ENCODE assay signal across 11 cellular contexts in the genomic region with DNA sequence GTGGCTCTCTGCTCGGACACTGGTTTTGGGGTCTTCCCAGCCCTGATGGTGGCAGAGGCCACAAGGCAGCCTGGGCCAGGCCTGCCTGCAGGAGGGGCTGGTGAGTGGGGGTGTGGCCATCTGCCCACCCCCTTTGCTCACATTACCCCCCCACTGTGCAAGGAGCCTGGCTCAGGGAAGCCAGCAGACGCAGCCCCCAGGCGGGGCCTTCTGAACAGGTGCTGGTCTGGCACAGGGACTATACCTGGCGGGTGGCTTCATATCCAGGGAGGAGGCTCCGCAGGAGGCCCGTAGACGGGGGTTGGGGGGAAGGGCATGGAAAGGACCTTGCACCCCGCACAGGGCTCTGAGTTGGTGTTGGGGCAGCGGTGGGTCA. TPM values are rescaled to one million over a fixed set of nuclear protein-coding genes. Genes with fewer than 3 reads are reported as not detected.
DNase-seq lines count a peak whose midpoint lies in the region; ATAC-seq, FAIRE-seq and TF ChIP-seq lines count a peak whose summit lies in the region.
"Had no signal": no experiment of that assay in that cellular context is flagged by ENCODE, and none has a peak within 500 bp of the region (broad histone marks: within the 10 kb centered on the region; RNA-seq: fewer than 3 reads in every experiment).

No MANE protein-coding gene starts in this region.

- peak overlapping the region; percentile 5 to 62; a peak in 4 of 6 replicates for H3K27ac ChIP-seq in A549
- no peak overlapping the region for H3K27ac ChIP-seq in BLaER1 treated with 17β-estradiol and CSF1 and Interleukin-3, amounts not matched to agents 10 nM and 100 nM
- no peak overlapping the region for H3K27ac ChIP-seq in brain microvascular endothelial cell
- no peak overlapping the region for H3K27ac ChIP-seq in mesendoderm (ENCODE audit: low read depth, low read length)
- H3K27ac ChIP-seq: RWPE1, SJCRH30 had no signal

- no peaks in the 10 kb centered on the region for H3K27me3 ChIP-seq in BLaER1 treated with 17β-estradiol and CSF1 and Interleukin-3, amounts not matched to agents 10 nM and 100 nM
- H3K27me3 ChIP-seq in brain microvascular endothelial cell (replicated peaks): no peaks in the 10 kb centered on the region
- no peaks in the 10 kb centered on the region for H3K27me3 ChIP-seq in mesendoderm (ENCODE audit: insufficient read depth, low read length, poor library complexity)

- no peak for TF ChIP-seq POLR2A in A549 (IDR thresholded peaks at IDR 0.05; ENCODE audit: low read length)

- no peak overlapping the region for H3K4ac ChIP-seq in mesendoderm (ENCODE audit: low read depth, low read length)

- H2AK5ac ChIP-seq in mesendoderm (ENCODE audit: low read length): no peak overlapping the region

- no peak overlapping the region for H4K5ac ChIP-seq in mesendoderm (ENCODE audit: low read length)

- no peak overlapping the region for H3K23ac ChIP-seq in mesendoderm (ENCODE audit: low read length)

- H3K9ac ChIP-seq in BLaER1 treated with 17β-estradiol and CSF1 and Interleukin-3, amounts not matched to agents 10 nM and 100 nM: peak overlapping the region in 1 of 11 experiments; percentile 4; a peak in 1 of 22 replicates
- no peak overlapping the region for H3K9ac ChIP-seq in mesendoderm (ENCODE audit: low read length)

- no peak overlapping the region for H3K56ac ChIP-seq in mesendoderm (ENCODE audit: low read length)

- H2BK5ac ChIP-seq in mesendoderm (ENCODE audit: low read length): no peak overlapping the region

- H2BK15ac ChIP-seq in mesendoderm (replicated peaks; ENCODE audit: low read depth): no peak overlapping the region

- H3K79me2 ChIP-seq in mesendoderm (ENCODE audit: control insufficient read depth, insufficient read depth, low read length): no peaks in the 10 kb centered on the region

- no peaks in the 10 kb centered on the region for H3K79me1 ChIP-seq in mesendoderm (ENCODE audit: low read length)

- ATAC-seq in A549 (peak; percentile 2 to 8; a peak in 5 of 6 replicates), HG03025 (IDR thresholded peaks at IDR 0.05; ENCODE audit: low FRiP score, unreplicated experiment) (no peak)

- POLR2A ChIA-PET in A549 (lab: Yijun Ruan, JAX): no interaction called here

- no peak for TF ChIP-seq RAD21 in A549 (conservative IDR thresholded peaks at IDR 0.05 in 1 of 2, IDR thresholded peaks at IDR 0.05 in 1 of 2)

- no peak for TF ChIP-seq EP300 in A549 (IDR thresholded peaks at IDR 0.05)

- in situ Hi-C loops in brain microvascular endothelial cell (cut with HindIII; ENCODE audit: low pct_ligation_motif_present, low sequenced_read_pairs): loop anchor here (25.0 kb wide), 1 partner anchor 95 kb away; no protein-coding TSS in a partner anchor

- H4K8ac ChIP-seq in mesendoderm (ENCODE audit: low read depth, low read length): no peak overlapping the region

- no peaks in the 10 kb centered on the region for H3K9me3 ChIP-seq in A549
- H3K9me3 ChIP-seq in BLaER1 treated with 17β-estradiol and CSF1 and Interleukin-3, amounts not matched to agents 10 nM and 100 nM (replicated peaks in 1 of 11): no peaks in the 10 kb centered on the region
- H3K9me3 ChIP-seq: SJCRH30 had no signal

- H3K4me2 ChIP-seq in A549 (peak overlapping the region; percentile 35), mesendoderm (ENCODE audit: low read length) (no peak overlapping the region)
- H3K4me2 ChIP-seq in BLaER1 treated with 17β-estradiol and CSF1 and Interleukin-3, amounts not matched to agents 10 nM and 100 nM: peak overlapping the region in 10 of 11 experiments; percentile 3 to 73 (median 44); a peak in 10 of 22 replicates

- H3K4me3 ChIP-seq in A549: no peak overlapping the region
- no peak overlapping the region for H3K4me3 ChIP-seq in BLaER1 treated with 17β-estradiol and CSF1 and Interleukin-3, amounts not matched to agents 10 nM and 100 nM
- H3K4me3 ChIP-seq in brain microvascular endothelial cell (ENCODE audit: low read depth, low read length): no peak overlapping the region
- no peak overlapping the region for H3K4me3 ChIP-seq in mesendoderm (ENCODE audit: low read length)
- H3K4me3 ChIP-seq: SJCRH30 had no signal

- H2BK120ac ChIP-seq in mesendoderm (ENCODE audit: low read depth, low read length): no peak overlapping the region

- H3K4me1 ChIP-seq in A549: peaks cover 13% of the 10 kb centered on the region; the same call in 2 of the 3 replicates
- H3K4me1 ChIP-seq in BLaER1 treated with 17β-estradiol and CSF1 and Interleukin-3, amounts not matched to agents 10 nM and 100 nM: peaks cover 0 to 20% (median 16%) of the 10 kb centered on the region in 10 experiments; a peak in 14 of 20 replicates
- no peaks in the 10 kb centered on the region for H3K4me1 ChIP-seq in mesendoderm (ENCODE audit: control insufficient read depth, low read depth, low read length)
- H3K4me1 ChIP-seq: SJCRH30 had no signal

- H3K18ac ChIP-seq in mesendoderm (ENCODE audit: low read length): no peak overlapping the region

- peaks cover 0 to 23% (median 0%) of the 10 kb centered on the region in 11 experiments; a peak in 11 of 22 replicates for H3K36me3 ChIP-seq in BLaER1 treated with 17β-estradiol and CSF1 and Interleukin-3, amounts not matched to agents 10 nM and 100 nM
- H3K36me3 ChIP-seq in brain microvascular endothelial cell (replicated peaks) (no peaks in the 10 kb centered on the region), mesendoderm (ENCODE audit: control insufficient read depth, insufficient read depth, low read length) (no peaks in the 10 kb centered on the region)
- H3K36me3 ChIP-seq: SJCRH30 had no signal

- TF ChIP-seq CTCF in A549 (IDR thresholded peaks at IDR 0.05) (no peak), brain microvascular endothelial cell (IDR thresholded peaks at IDR 0.05; ENCODE audit: low read depth, low read length, missing control alignments) (peak; percentile 18)

- H4K20me1 ChIP-seq in BLaER1 treated with 17β-estradiol and CSF1 and Interleukin-3, amounts not matched to agents 10 nM and 100 nM: peaks cover 0 to 67% (median 30%) of the 10 kb centered on the region in 11 experiments; a peak in 16 of 22 replicates

- DNase-seq in A549 (ENCODE audit: low read depth in 1 of 2, low spot score in 1 of 2) (no peak), NCI-H345 (lab: John Stamatoyannopoulos, UW) (peak; percentile 47), brain microvascular endothelial cell (no peak), mesendoderm (no peak), SK-N-DZ (ENCODE audit: low spot score) (no peak)
- DNase-seq: NCI-H2081 treated with DMSO at 0.1 percent for 48 hours had no signal

- WGBS in A549 (ENCODE audit: missing lambda C conversion rate): 85% methylated on average over 4 of the region's 9 CpGs
- WGBS in mesendoderm (ENCODE audit: extremely low coverage, insufficient coverage, low lambda C conversion rate): no CpG with 5 or more reads among the region's 9 CpGs

- no peak for FAIRE-seq in A549 (lab: Jason Lieb, UNC)
- FAIRE-seq: H54 had no signal

- CTCF ChIA-PET in A549 (lab: Yijun Ruan, JAX): no interaction called here

TF ChIP-seq in A549, 52 proteins besides CTCF, POLR2A, EP300 and RAD21:
- no peak for TF ChIP-seq EHMT2 (IDR thresholded peaks at IDR 0.05; ENCODE audit: low read depth)
- no peak for TF ChIP-seq ESRRA (IDR thresholded peaks at IDR 0.05; ENCODE audit: borderline replicate concordance, low read length)
- TF ChIP-seq PHF8 (IDR thresholded peaks at IDR 0.05; ENCODE audit: borderline replicate concordance, low read depth): no peak

RNA-seq across cellular contexts. Expression of gene ZFPM1, which starts 10.7 kb away (rescaled TPM):
- 0.28 and 0.36 TPM in 2 replicates for polyA plus RNA-seq in A549 (2011; rRNA removed)
- polyA plus RNA-seq in A549 (2012; cell fraction: cytosol; rRNA removed): 2.0 and 2.9 TPM in 2 replicates
- 3.9 and 6.5 TPM in 2 replicates for polyA plus RNA-seq in A549 (2012; cell fraction: nucleus; rRNA removed)
- polyA plus RNA-seq in A549 (2017; fragmentation: RNase III; extraction: RNeasy Plus Mini Kit Qiagen cat#74134 plus additional on column Dnase treatment): 2.1 to 2.8 TPM (median 2.5 TPM) in 3 replicates
- polyA minus RNA-seq in A549 (2011; rRNA and poly(A)+ RNA removed): 0.68 and 0.79 TPM in 2 replicates
- polyA plus RNA-seq in mesendoderm (2013, experiment 1 of 2): 2.5 TPM
- 2.5 TPM for polyA plus RNA-seq in mesendoderm (2013, experiment 2 of 2)
- 2.1 and 2.4 TPM in 2 replicates for polyA plus RNA-seq in SK-N-DZ (2014; cell fraction: cytosol; rRNA removed)
- 1.6 and 3.0 TPM in 2 replicates for polyA plus RNA-seq in SK-N-DZ (2014; cell fraction: nucleus; rRNA removed)

RNA-seq across cellular contexts. Expression of gene ZNF469, which starts 59.7 kb away (rescaled TPM):
- polyA plus RNA-seq in A549 (2011; rRNA removed) (0.47 and 0.78 TPM in 2 replicates), A549 (2017; fragmentation: RNase III; extraction: RNeasy Plus Mini Kit Qiagen cat#74134 plus additional on column Dnase treatment) (4.1 to 4.5 TPM (median 4.4 TPM) in 3 replicates)
- polyA plus RNA-seq in A549 (2012; cell fraction: cytosol; rRNA removed): 1.4 and 2.2 TPM in 2 replicates
- polyA plus RNA-seq in A549 (2012; cell fraction: nucleus; rRNA removed): 11.5 and 14.7 TPM in 2 replicates
- 0.83 and 0.97 TPM in 2 replicates for polyA minus RNA-seq in A549 (2011; rRNA and poly(A)+ RNA removed)
- 0.67 TPM for polyA plus RNA-seq in mesendoderm (2013, experiment 1 of 2)
- 0.63 TPM for polyA plus RNA-seq in mesendoderm (2013, experiment 2 of 2)
- 0.01 and 0.07 TPM in 2 replicates for polyA plus RNA-seq in SK-N-DZ (2014; cell fraction: cytosol; rRNA removed)
- polyA plus RNA-seq in SK-N-DZ (2014; cell fraction: nucleus; rRNA removed): 0.14 and 0.53 TPM in 2 replicates

Comparison
In these comparisons a context has a peak if more than half of its experiments do, and no peak if none do; other contexts are left out.
1. H3K27ac ChIP-seq: peak in A549 (2 of 2); none in BLaER1 treated with 17β-estradiol and CSF1 and Interleukin-3, amounts not matched to agents 10 nM and 100 nM (0 of 11), brain microvascular endothelial cell (single experiment) and mesendoderm (single experiment).